In genomic region chr6:146879406-146880117, GRCh38 we compare ENCODE assay signal across 17 cellular contexts.
A peak's percentile ranks its signal among the peaks of the same experiment; 100 is the strongest.
DNase-seq lines count a peak whose midpoint lies in the region; ATAC-seq and TF ChIP-seq lines count a peak whose summit lies in the region.
"Had no signal": no experiment of that assay in that cellular context is flagged by ENCODE, and none has a peak within 500 bp of the region (broad histone marks: within the 10 kb centered on the region; RNA-seq: fewer than 3 reads in every experiment).

No MANE protein-coding gene starts in this region.

- H3K9me3 ChIP-seq in neutrophil (no peaks in the 10 kb centered on the region), PC-9 (ENCODE audit: insufficient read depth, low read depth) (peaks cover 4% of the 10 kb centered on the region; the same call in 1 of the 2 replicates)
- H3K9me3 ChIP-seq: A549 had no signal

- H3K4me1 Mint-ChIP-seq in activated naive CD8-positive, alpha-beta T cell treated with anti-CD3 and anti-CD28 coated beads, Interleukin-2, amount 50 U/mL, for 24 hours: peaks cover 44% of the 10 kb centered on the region
- H3K4me1 Mint-ChIP-seq in activated naive CD8-positive, alpha-beta T cell treated with anti-CD3 and anti-CD28 coated beads for 36 hours: peaks cover 25% of the 10 kb centered on the region
- H3K4me1 Mint-ChIP-seq: CD4-positive, alpha-beta memory T cell had no signal

- no peak for DNase-seq in activated naive CD8-positive, alpha-beta T cell treated with anti-CD3 and anti-CD28 coated beads, Interleukin-2, amount 50 U/mL, for 24 hours
- DNase-seq in activated naive CD8-positive, alpha-beta T cell treated with anti-CD3 and anti-CD28 coated beads for 36 hours: no peak
- DNase-seq in erythroblast (lab: John Stamatoyannopoulos, UW) (peak; percentile 26 to 56), kidney glomerular epithelial cell (lab: John Stamatoyannopoulos, UW) (no peak), PC-9 (no peak), NCI-H2171 treated with DMSO at 0.1 percent for 48 hours (lab: John Stamatoyannopoulos, UW) (no peak)
- DNase-seq: AML-193; Calu3; CD4-positive, alpha-beta memory T cell; DMS79 treated with DMSO at 0.1 percent for 48 hours; H9 had no signal

- CTCF ChIA-PET in PC-9 (lab: Charles Lee): no interaction called here

- no peaks in the 10 kb centered on the region for H3K36me3 ChIP-seq in neutrophil
- H3K36me3 ChIP-seq in PC-9 (ENCODE audit: low read depth): no peaks in the 10 kb centered on the region

- peaks cover 3% of the 10 kb centered on the region for H3K9me3 Mint-ChIP-seq in activated naive CD8-positive, alpha-beta T cell treated with anti-CD3 and anti-CD28 coated beads, Interleukin-2, amount 50 U/mL, for 24 hours
- H3K9me3 Mint-ChIP-seq in activated naive CD8-positive, alpha-beta T cell treated with anti-CD3 and anti-CD28 coated beads for 36 hours: no peaks in the 10 kb centered on the region
- H3K9me3 Mint-ChIP-seq: CD4-positive, alpha-beta memory T cell; H9 had no signal

- no peaks in the 10 kb centered on the region for H3K79me2 ChIP-seq in PC-9 (ENCODE audit: low read depth)

- no TSS peak for BruUV-seq in PC-9 (replicated peaks; lab: Mats Ljungman, UMichigan)

- H4K20me1 ChIP-seq in PC-9 (ENCODE audit: insufficient read depth): no peaks in the 10 kb centered on the region

- H3K36me3 Mint-ChIP-seq in activated naive CD8-positive, alpha-beta T cell treated with anti-CD3 and anti-CD28 coated beads, Interleukin-2, amount 50 U/mL, for 24 hours (ENCODE audit: low read depth): no peaks in the 10 kb centered on the region
- H3K36me3 Mint-ChIP-seq in activated naive CD8-positive, alpha-beta T cell treated with anti-CD3 and anti-CD28 coated beads for 36 hours: peaks cover 2% of the 10 kb centered on the region
- H3K36me3 Mint-ChIP-seq: CD4-positive, alpha-beta memory T cell had no signal

- intact Hi-C loops in PC-9 (cut with micrococcal nuclease; ENCODE audit: unreplicated experiment): no loop called here

- H3K4me2 ChIP-seq in PC-9: no peak overlapping the region

- H3K4me1 ChIP-seq in neutrophil (ENCODE audit: control insufficient read depth in 1 of 2, insufficient read depth in 1 of 2, low read depth in 1 of 2, low read length in 1 of 2) (peaks cover 44 to 48% of the 10 kb centered on the region in 2 experiments), PC-9 (replicated peaks; ENCODE audit: insufficient read depth) (peaks cover 21% of the 10 kb centered on the region)

- no peak overlapping the region for H2AFZ ChIP-seq in PC-9

- H3F3A ChIP-seq in PC-9 (ENCODE audit: insufficient read depth, low read depth): no peaks in the 10 kb centered on the region

- POLR2A ChIA-PET in PC-9 (lab: Charles Lee; ENCODE audit: unreplicated experiment): no interaction called here

- H3K4me3 ChIP-seq in neutrophil (ENCODE audit: low read depth in 1 of 2, low read length in 1 of 2) (no peak overlapping the region), PC-9 (no peak overlapping the region)
- H3K4me3 ChIP-seq: A549, GM12878 had no signal

- no peaks in the 10 kb centered on the region; the same call in 1 of the 2 replicates for H3K9me2 ChIP-seq in PC-9 (ENCODE audit: insufficient read depth)

- TF ChIP-seq CTCF in neutrophil (IDR thresholded peaks at IDR 0.05): no peak
- no peak for TF ChIP-seq CTCF in PC-9 (conservative IDR thresholded peaks at IDR 0.05)

- ATAC-seq in activated naive CD8-positive, alpha-beta T cell treated with anti-CD3 and anti-CD28 coated beads, Interleukin-2, amount 50 U/mL, for 24 hours: no peak
- ATAC-seq: A549, GM12878, HepG2 had no signal

- H3K27ac Mint-ChIP-seq in activated naive CD8-positive, alpha-beta T cell treated with anti-CD3 and anti-CD28 coated beads, Interleukin-2, amount 50 U/mL, for 24 hours: peak overlapping the region; percentile 76
- no peak overlapping the region for H3K27ac Mint-ChIP-seq in activated naive CD8-positive, alpha-beta T cell treated with anti-CD3 and anti-CD28 coated beads for 36 hours
- H3K27ac Mint-ChIP-seq: CD4-positive, alpha-beta memory T cell; H9 had no signal

- no peak for TF ChIP-seq POLR2A in erythroblast (IDR thresholded peaks at IDR 0.05; ENCODE audit: low read length)

- H3K4me3 Mint-ChIP-seq in activated naive CD8-positive, alpha-beta T cell treated with anti-CD3 and anti-CD28 coated beads, Interleukin-2, amount 50 U/mL, for 24 hours: no peak overlapping the region
- no peak overlapping the region for H3K4me3 Mint-ChIP-seq in activated naive CD8-positive, alpha-beta T cell treated with anti-CD3 and anti-CD28 coated beads for 36 hours
- H3K4me3 Mint-ChIP-seq: CD4-positive, alpha-beta memory T cell; H9 had no signal

- H3K27me3 Mint-ChIP-seq in activated naive CD8-positive, alpha-beta T cell treated with anti-CD3 and anti-CD28 coated beads, Interleukin-2, amount 50 U/mL, for 24 hours: no peaks in the 10 kb centered on the region
- H3K27me3 Mint-ChIP-seq in activated naive CD8-positive, alpha-beta T cell treated with anti-CD3 and anti-CD28 coated beads for 36 hours: peaks cover 10% of the 10 kb centered on the region

- H3K27me3 ChIP-seq in neutrophil: no peaks in the 10 kb centered on the region
- no peaks in the 10 kb centered on the region for H3K27me3 ChIP-seq in PC-9 (ENCODE audit: insufficient read depth, low read depth)

- H3K27ac ChIP-seq in neutrophil (peak overlapping the region; percentile 84), PC-9 (no peak overlapping the region)
- H3K27ac ChIP-seq: 22Rv1, A549, C4-2B had no signal

Comparison
In these comparisons a context has a peak if more than half of its experiments do, and no peak if none do; other contexts are left out.
1. DNase-seq: peak in erythroblast (2 of 2); none in activated naive CD8-positive, alpha-beta T cell treated with anti-CD3 and anti-CD28 coated beads, Interleukin-2, amount 50 U/mL, for 24 hours (single experiment), activated naive CD8-positive, alpha-beta T cell treated with anti-CD3 and anti-CD28 coated beads for 36 hours (single experiment), kidney glomerular epithelial cell (single experiment), PC-9 (0 of 2) and NCI-H2171 treated with DMSO at 0.1 percent for 48 hours (single experiment).